ENCODE assay signal across 27 cellular contexts in genomic region chr1:8767006-8767405, GRCh38.
"Had no signal": no experiment of that assay in that cellular context is flagged by ENCODE, and none has a peak within 500 bp of the region (broad histone marks: within the 10 kb centered on the region; RNA-seq: fewer than 3 reads in every experiment).

No MANE protein-coding gene starts in this region.

- H2AFZ ChIP-seq: parathyroid adenoma had no signal

- H3K4me2 ChIP-seq: smooth muscle cell had no signal

- FAIRE-seq: colon, endometrium, frontal cortex, keratinocyte had no signal

- H3K4me1 ChIP-seq: parathyroid adenoma had no signal

- H3K27me3 Mint-ChIP-seq: effector memory CD8-positive, alpha-beta T cell; naive B cell; natural killer cell treated with Interleukin-12 subunit alpha and Interleukin-12 subunit beta and Interleukin-15 and Interleukin-18, amount 100 ng/mL, for 72 hours; progenitor cell of endocrine pancreas; stimulated activated naive CD8-positive, alpha-beta T cell treated with anti-CD3 and anti-CD28 coated beads, Interleukin-15, amount 100 ng/mL, for 72 hours had no signal

- DNase-seq: effector memory CD8-positive, alpha-beta T cell; head of caudate nucleus; mesenchymal stem cell; mucosa of descending colon; naive B cell; stimulated activated CD4-positive, alpha-beta T cell treated with anti-CD3 and anti-CD28 coated beads, Interleukin-12 subunit alpha, Interleukin-12 subunit beta, amount 100 ng/mL, for 4 hours; stimulated activated CD4-positive, alpha-beta T cell treated with anti-CD3 and anti-CD28 coated beads, Interleukin-1b, Interleukin-23, amount 100 ng/mL, for 48 hours; stimulated activated CD4-positive, alpha-beta T cell treated with anti-CD3 and anti-CD28 coated beads, Interleukin-4, amount 100 ng/mL, for 1 hour; stimulated activated CD8-positive, alpha-beta memory T cell treated with anti-CD3 and anti-CD28 coated beads, Interleukin-4, amount 100 ng/mL, for 48 hours; stimulated activated naive CD4-positive, alpha-beta T cell; stimulated activated naive CD8-positive, alpha-beta T cell treated with anti-CD3 and anti-CD28 coated beads, Interleukin-15, amount 100 ng/mL, for 72 hours; trophoblast cell had no signal

- H3K27ac Mint-ChIP-seq: effector memory CD8-positive, alpha-beta T cell; natural killer cell treated with Interleukin-12 subunit alpha and Interleukin-12 subunit beta and Interleukin-15 and Interleukin-18, amount 100 ng/mL, for 72 hours; progenitor cell of endocrine pancreas; stimulated activated naive CD8-positive, alpha-beta T cell treated with anti-CD3 and anti-CD28 coated beads, Interleukin-15, amount 100 ng/mL, for 72 hours had no signal

- H3K9me3 ChIP-seq: mucosa of descending colon, neutrophil, suprapubic skin, vagina had no signal

- H3K36me3 ChIP-seq: neutrophil, suprapubic skin, vagina had no signal

- H3K27ac ChIP-seq: neutrophil, parathyroid adenoma, suprapubic skin, vagina had no signal

- H3K4me3 ChIP-seq: lung, mucosa of descending colon, smooth muscle cell, suprapubic skin, vagina had no signal

- H3K27me3 ChIP-seq: neutrophil, suprapubic skin, vagina had no signal

- H3K36me3 Mint-ChIP-seq: mesothelial cell of epicardium; naive B cell; natural killer cell treated with Interleukin-12 subunit alpha and Interleukin-12 subunit beta and Interleukin-15 and Interleukin-18, amount 100 ng/mL, for 72 hours had no signal

- H3K9me3 Mint-ChIP-seq: effector memory CD8-positive, alpha-beta T cell; mesothelial cell of epicardium; naive B cell; natural killer cell treated with Interleukin-12 subunit alpha and Interleukin-12 subunit beta and Interleukin-15 and Interleukin-18, amount 100 ng/mL, for 72 hours; neural crest cell; stimulated activated naive CD8-positive, alpha-beta T cell treated with anti-CD3 and anti-CD28 coated beads, Interleukin-15, amount 100 ng/mL, for 72 hours had no signal

- H3K4me3 Mint-ChIP-seq: effector memory CD8-positive, alpha-beta T cell; mesothelial cell of epicardium; naive B cell; natural killer cell treated with Interleukin-12 subunit alpha and Interleukin-12 subunit beta and Interleukin-15 and Interleukin-18, amount 100 ng/mL, for 72 hours; neural crest cell; stimulated activated naive CD8-positive, alpha-beta T cell treated with anti-CD3 and anti-CD28 coated beads, Interleukin-15, amount 100 ng/mL, for 72 hours had no signal

- ATAC-seq: effector memory CD8-positive, alpha-beta T cell; mucosa of descending colon; natural killer cell treated with Interleukin-12 subunit alpha and Interleukin-12 subunit beta and Interleukin-15 and Interleukin-18, amount 100 ng/mL, for 72 hours; sciatic nerve; stimulated activated naive CD8-positive, alpha-beta T cell treated with anti-CD3 and anti-CD28 coated beads, Interleukin-15, amount 100 ng/mL, for 72 hours had no signal

- H3K9ac ChIP-seq: parathyroid adenoma had no signal
